ENCODE assay signal across 11 cellular contexts in genomic region chr10:101986277-101986971, GRCh38.
DNase-seq lines count a peak whose midpoint lies in the region; ATAC-seq and TF ChIP-seq lines count a peak whose summit lies in the region.
"Had no signal": no experiment of that assay in that cellular context is flagged by ENCODE, and none has a peak within 500 bp of the region (broad histone marks: within the 10 kb centered on the region; RNA-seq: fewer than 3 reads in every experiment).

No MANE protein-coding gene starts in this region.

- H3K27ac Mint-ChIP-seq in T-cell, result peak overlapping the region; percentile 40 to 62
- H3K27ac Mint-ChIP-seq in activated CD4-positive, alpha-beta T cell treated with anti-CD3 and anti-CD28 coated beads for 36 hours, result no peak overlapping the region
- H3K27ac Mint-ChIP-seq: H9 had no signal

- 92% methylated on average over 5 of the region's 5 CpGs for WGBS in smooth muscle cell (ENCODE audit: low lambda C conversion rate)

- no peak overlapping the region for H3K4me2 ChIP-seq in smooth muscle cell

- H2AFZ ChIP-seq in smooth muscle cell (ENCODE audit: low read depth), result no peak overlapping the region

- no peak overlapping the region for H3K4me3 ChIP-seq in smooth muscle cell

- H3K4me3 Mint-ChIP-seq in T-cell, result no peak overlapping the region
- H3K4me3 Mint-ChIP-seq in activated CD4-positive, alpha-beta T cell treated with anti-CD3 and anti-CD28 coated beads for 36 hours, result no peak overlapping the region
- H3K4me3 Mint-ChIP-seq: H9 had no signal

- H3K4me1 ChIP-seq in smooth muscle cell (ENCODE audit: low read depth), result no peaks in the 10 kb centered on the region

- H3K9me3 ChIP-seq in smooth muscle cell (replicated peaks; ENCODE audit: low read depth), result no peaks in the 10 kb centered on the region

- H3K27me3 ChIP-seq in smooth muscle cell (ENCODE audit: low read depth), result no peaks in the 10 kb centered on the region

- no peaks in the 10 kb centered on the region for H3K79me2 ChIP-seq in smooth muscle cell (ENCODE audit: low read depth)

- intact Hi-C loops in activated CD4-positive, alpha-beta T cell treated with anti-CD3 and anti-CD28 coated beads for 36 hours (cut with DNase I, micrococcal nuclease), result no loop called here

- no peaks in the 10 kb centered on the region for H3K9me3 Mint-ChIP-seq in T-cell
- no peaks in the 10 kb centered on the region for H3K9me3 Mint-ChIP-seq in activated CD4-positive, alpha-beta T cell treated with anti-CD3 and anti-CD28 coated beads for 36 hours (ENCODE audit: low read depth)
- H3K9me3 Mint-ChIP-seq: H9 had no signal

- H3K4me1 Mint-ChIP-seq in T-cell, result peaks cover 0 to 5% (median 2%) of the 10 kb centered on the region in 3 donors
- peaks cover 3% of the 10 kb centered on the region for H3K4me1 Mint-ChIP-seq in activated CD4-positive, alpha-beta T cell treated with anti-CD3 and anti-CD28 coated beads for 36 hours
- H3K4me1 Mint-ChIP-seq: H9 had no signal

- DNase-seq in CMK (ENCODE audit: low read depth) (peak; percentile 21), T-cell (no peak), left lobe of liver (ENCODE audit: low spot score) (peak; percentile 51), NCI-H187 treated with DMSO at 0.1 percent for 48 hours (lab: John Stamatoyannopoulos, UW) (no peak), smooth muscle cell (lab: John Stamatoyannopoulos, UW; ENCODE audit: unreplicated experiment) (no peak), foreskin melanocyte (no peak)
- no peak for DNase-seq in activated CD4-positive, alpha-beta T cell treated with anti-CD3 and anti-CD28 coated beads for 36 hours
- DNase-seq: activated CD4-positive, alpha-beta T cell treated with anti-CD3 and anti-CD28 coated beads for 1 hour; H9; NCI-H2171 treated with DMSO at 0.1 percent for 48 hours had no signal

- POLR2A ChIA-PET in T-cell (lab: Charles Lee), result no interaction called here
- POLR2A ChIA-PET in activated CD4-positive, alpha-beta T cell treated with anti-CD3 and anti-CD28 coated beads for 36 hours (lab: Charles Lee), result no interaction called here

- no peak overlapping the region for H3K27ac ChIP-seq in smooth muscle cell (ENCODE audit: low read depth)

- no peaks in the 10 kb centered on the region for H4K20me1 ChIP-seq in smooth muscle cell (ENCODE audit: low read depth)

- H3K36me3 ChIP-seq in smooth muscle cell (ENCODE audit: low read depth), result peaks cover 12% of the 10 kb centered on the region

- peaks cover 57% of the 10 kb centered on the region for H3K36me3 Mint-ChIP-seq in T-cell
- peaks cover 23% of the 10 kb centered on the region for H3K36me3 Mint-ChIP-seq in activated CD4-positive, alpha-beta T cell treated with anti-CD3 and anti-CD28 coated beads for 36 hours (ENCODE audit: low read depth)

- no peak for TF ChIP-seq CTCF in smooth muscle cell (IDR thresholded peaks at IDR 0.05; ENCODE audit: borderline replicate concordance, insufficient read depth, poor library complexity, severe bottlenecking)

- no peaks in the 10 kb centered on the region for H3F3A ChIP-seq in smooth muscle cell (ENCODE audit: low read depth)

- CTCF ChIA-PET in T-cell (lab: Charles Lee), result interaction anchor here in 1 of 2 donors (0.6 kb wide), 1 partner anchor 22 kb away, joined by 6 read pairs; no protein-coding TSS in a partner anchor
- CTCF ChIA-PET in activated CD4-positive, alpha-beta T cell treated with anti-CD3 and anti-CD28 coated beads for 36 hours (lab: Charles Lee), result interaction anchor here (0.6 to 0.7 kb wide), 2 partner anchors 582 to 1242 kb away, joined by 3 to 5 read pairs; no protein-coding TSS in a partner anchor

- H3K27me3 Mint-ChIP-seq in T-cell, result no peaks in the 10 kb centered on the region
- H3K27me3 Mint-ChIP-seq in activated CD4-positive, alpha-beta T cell treated with anti-CD3 and anti-CD28 coated beads for 36 hours, result no peaks in the 10 kb centered on the region

- ATAC-seq in HG02610 (IDR thresholded peaks at IDR 0.05; ENCODE audit: unreplicated experiment) (peak; percentile 49), T-cell (replicated peaks in 1 of 4) (no peak), left lobe of liver (peak; percentile 63)
- ATAC-seq in activated CD4-positive, alpha-beta T cell treated with anti-CD3 and anti-CD28 coated beads for 36 hours, result no peak

- H3K9ac ChIP-seq in smooth muscle cell (ENCODE audit: low read depth), result no peak overlapping the region

Comparison
In these comparisons a context has a peak if more than half of its experiments do, and no peak if none do; other contexts are left out.
1. DNase-seq: peak in CMK (single experiment) and left lobe of liver (single experiment); none in T-cell (0 of 34), NCI-H187 treated with DMSO at 0.1 percent for 48 hours (single experiment), activated CD4-positive, alpha-beta T cell treated with anti-CD3 and anti-CD28 coated beads for 36 hours (single experiment), smooth muscle cell (single experiment) and foreskin melanocyte (single experiment).
2. ATAC-seq: peak in HG02610 (single experiment) and left lobe of liver (single experiment); none in T-cell (0 of 4) and activated CD4-positive, alpha-beta T cell treated with anti-CD3 and anti-CD28 coated beads for 36 hours (single experiment).